In the genomic region with DNA sequence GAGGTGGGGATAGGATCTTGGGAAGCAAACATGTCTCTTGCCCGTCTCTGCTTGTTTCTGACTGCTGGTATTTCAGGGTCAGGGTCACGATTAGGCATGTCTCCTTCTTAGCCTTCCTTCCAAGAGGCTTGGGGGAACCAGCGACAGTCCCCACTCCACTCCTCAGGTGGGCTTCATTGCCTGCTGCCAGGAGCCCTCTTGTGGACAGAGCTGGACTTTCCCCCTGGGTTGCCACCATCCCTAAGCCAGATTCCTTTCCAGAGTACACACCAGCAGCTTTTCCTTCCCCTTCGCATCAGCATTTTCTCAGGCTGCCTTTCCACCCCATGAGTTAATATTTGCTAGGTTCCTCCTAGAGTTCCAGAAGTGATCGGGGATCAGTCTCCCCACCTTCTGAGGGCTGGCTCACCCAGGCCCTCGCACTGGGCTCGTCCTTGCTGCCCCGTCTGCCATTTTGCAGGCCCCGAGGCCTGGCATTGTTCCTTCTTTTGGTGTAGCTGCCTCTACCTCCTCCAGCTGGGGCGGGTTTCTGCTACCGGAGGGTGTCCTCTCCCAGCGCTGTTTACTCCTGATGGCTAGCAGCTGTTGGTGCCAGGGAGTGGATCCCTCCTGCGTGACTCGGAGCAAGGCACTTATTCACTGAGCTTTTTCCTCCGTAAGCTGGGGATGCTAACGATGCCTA, we compare ENCODE assay signal across 8 cellular contexts. TPM values are rescaled to one million over a fixed set of nuclear protein-coding genes. Genes with fewer than 3 reads are reported as not detected.
DNase-seq lines count a peak whose midpoint lies in the region; ATAC-seq lines count a peak whose summit lies in the region.

No MANE protein-coding gene starts in this region.

- H3F3A ChIP-seq in GM23248 (ENCODE audit: insufficient read depth) = no peaks in the 10 kb centered on the region

- H3K4me1 ChIP-seq in GM23248 (ENCODE audit: insufficient read depth) = peaks cover 7% of the 10 kb centered on the region
- H3K4me1 ChIP-seq in esophagus (ENCODE audit: control insufficient read depth in 2 of 2, insufficient read depth in 2 of 2, low read length in 1 of 2) = peaks cover 18 to 37% of the 10 kb centered on the region in 2 donors
- peaks cover 11 to 19% of the 10 kb centered on the region in 2 donors for H3K4me1 ChIP-seq in muscle layer of duodenum (ENCODE audit: control insufficient read depth in 1 of 2, insufficient read depth in 2 of 2, low read length in 2 of 2)

- ATAC-seq in GM18498 (IDR thresholded peaks at IDR 0.05; ENCODE audit: unreplicated experiment) (no peak), HG03039 (IDR thresholded peaks at IDR 0.05; ENCODE audit: unreplicated experiment) (no peak)

- H2AFZ ChIP-seq in GM23248 = peak overlapping the region; percentile 79

- peak overlapping the region; percentile 58 for H3K9ac ChIP-seq in GM23248

- H3K27me3 Mint-ChIP-seq in activated CD4-positive, alpha-beta T cell treated with anti-CD3 and anti-CD28 coated beads, Interleukin-2, amount 10 ng/mL, durations not matched to agents 7 days and 5 days = no peaks in the 10 kb centered on the region

- H3K27ac Mint-ChIP-seq in activated CD4-positive, alpha-beta T cell treated with anti-CD3 and anti-CD28 coated beads, Interleukin-2, amount 10 ng/mL, durations not matched to agents 7 days and 5 days = peak overlapping the region; percentile 50

- no peaks in the 10 kb centered on the region for H3K27me3 ChIP-seq in GM23248 (replicated peaks; ENCODE audit: insufficient read depth)
- H3K27me3 ChIP-seq in esophagus (ENCODE audit: control insufficient read depth in 1 of 2, insufficient read depth in 2 of 2, low read length in 2 of 2) = no peaks in the 10 kb centered on the region
- no peaks in the 10 kb centered on the region for H3K27me3 ChIP-seq in muscle layer of duodenum (ENCODE audit: low read depth, low read length)

- no peak overlapping the region for H3K27ac ChIP-seq in GM23248
- peak overlapping the region; percentile 50 to 68 for H3K27ac ChIP-seq in esophagus (ENCODE audit: low read depth in 2 of 2, low read length in 1 of 2)
- peak overlapping the region; percentile 58 for H3K27ac ChIP-seq in muscle layer of duodenum (ENCODE audit: low read length)

- peak in 11 of 14 donors; percentile 8 to 62 (median 31) for DNase-seq in C1 segment of cervical spinal cord (lab: John Stamatoyannopoulos, UW)
- DNase-seq in GM23248 = peak; percentile 78
- peak; percentile 29 for DNase-seq in NCI-H226
- peak; percentile 38 for DNase-seq in activated CD4-positive, alpha-beta T cell treated with anti-CD3 and anti-CD28 coated beads, Interleukin-2, amount 10 ng/mL, durations not matched to agents 7 days and 5 days

- no peaks in the 10 kb centered on the region for H3K36me3 Mint-ChIP-seq in activated CD4-positive, alpha-beta T cell treated with anti-CD3 and anti-CD28 coated beads, Interleukin-2, amount 10 ng/mL, durations not matched to agents 7 days and 5 days (ENCODE audit: low read depth)

- 6 to 7% methylated on average over 16 of the region's 16 CpGs for WGBS in GM23248 (ENCODE audit: low coverage in 1 of 2, low lambda C conversion rate in 2 of 2, missing lambda C conversion rate in 2 of 2), 2 experiments
- whole genome bisulfite sequencing in esophagus, 2 donors = 31 to 38% methylated on average over 16 of the region's 16 CpGs

- H3K9me3 Mint-ChIP-seq in activated CD4-positive, alpha-beta T cell treated with anti-CD3 and anti-CD28 coated beads, Interleukin-2, amount 10 ng/mL, durations not matched to agents 7 days and 5 days = no peaks in the 10 kb centered on the region

- H3K4me3 ChIP-seq in GM23248 (peak overlapping the region; percentile 60), esophagus (ENCODE audit: low read depth in 1 of 2, low read length in 2 of 2) (no peak overlapping the region), muscle layer of duodenum (ENCODE audit: low read depth in 1 of 2, low read length in 2 of 2) (peak overlapping the region in 1 of 2 donors; percentile 12)

- POLR2A ChIA-PET in activated CD4-positive, alpha-beta T cell treated with anti-CD3 and anti-CD28 coated beads, Interleukin-2, amount 10 ng/mL, durations not matched to agents 7 days and 5 days (lab: Charles Lee) = no interaction called here

- CTCF ChIA-PET in activated CD4-positive, alpha-beta T cell treated with anti-CD3 and anti-CD28 coated beads, Interleukin-2, amount 10 ng/mL, durations not matched to agents 7 days and 5 days (lab: Charles Lee) = interaction anchor here (1.0 to 4.8 kb wide), 3 partner anchors 10 to 196 kb away, joined by 3 to 26 read pairs (median 5); partner anchors contain the start of gene ACTL10

- H3K4me3 Mint-ChIP-seq in activated CD4-positive, alpha-beta T cell treated with anti-CD3 and anti-CD28 coated beads, Interleukin-2, amount 10 ng/mL, durations not matched to agents 7 days and 5 days = no peak overlapping the region

- in situ Hi-C loops in GM23248 (cut with MboI) = loop anchor here (10.0 kb wide), 1 partner anchor 189 kb away; no protein-coding TSS in a partner anchor

- no peaks in the 10 kb centered on the region for H4K20me1 ChIP-seq in GM23248 (ENCODE audit: insufficient read depth)

- no peaks in the 10 kb centered on the region for H3K9me2 ChIP-seq in GM23248 (ENCODE audit: insufficient read depth)

- H3K4me1 Mint-ChIP-seq in activated CD4-positive, alpha-beta T cell treated with anti-CD3 and anti-CD28 coated beads, Interleukin-2, amount 10 ng/mL, durations not matched to agents 7 days and 5 days = peaks cover 18% of the 10 kb centered on the region

- H3K36me3 ChIP-seq in GM23248 (ENCODE audit: low read depth) = no peaks in the 10 kb centered on the region
- H3K36me3 ChIP-seq in esophagus (ENCODE audit: control insufficient read depth in 2 of 2, insufficient read depth in 2 of 2, low read length in 1 of 2) = peaks cover 0 to 4% of the 10 kb centered on the region in 2 donors
- peaks cover 0 to 9% of the 10 kb centered on the region in 2 donors for H3K36me3 ChIP-seq in muscle layer of duodenum (ENCODE audit: control insufficient read depth in 1 of 2, insufficient read depth in 2 of 2, low read length in 2 of 2)

- H3K9me3 ChIP-seq in GM23248 (ENCODE audit: low read depth) (no peaks in the 10 kb centered on the region), esophagus (ENCODE audit: control insufficient read depth in 2 of 2, insufficient read depth in 1 of 2, low read depth in 1 of 2, low read length in 1 of 2) (no peaks in the 10 kb centered on the region), muscle layer of duodenum (ENCODE audit: control insufficient read depth in 1 of 2, low read length in 2 of 2) (no peaks in the 10 kb centered on the region)

- H3K79me2 ChIP-seq in GM23248 (ENCODE audit: insufficient read depth) = no peaks in the 10 kb centered on the region

- H3K4me2 ChIP-seq in GM23248 (ENCODE audit: unreplicated experiment) = peak overlapping the region; percentile 70

RNA-seq across cellular contexts. Expression of gene C20orf144, which starts 8.8 kb away (rescaled TPM):
- total RNA-seq in GM23248 (2014; rRNA removed; shearing (Covaris generic)) = 0.63 TPM in 1 of 2 replicates, not detected in the other
- polyA plus RNA-seq in GM23248 (2016; fragmentation: Nextera tagmentation; extraction: Ambion mirVana) (0.25 and 0.41 TPM in 2 replicates), esophagus (under 1 TPM; 0.02 to 0.04 TPM)
- total RNA-seq in activated CD4-positive, alpha-beta T cell treated with anti-CD3 and anti-CD28 coated beads, Interleukin-2, amount 10 ng/mL, durations not matched to agents 7 days and 5 days = under 1 TPM; 0.15 to 0.25 TPM

RNA-seq across cellular contexts. Expression of gene ACTL10, which starts 13.4 kb away (rescaled TPM):
- total RNA-seq in GM23248 (2014; rRNA removed; shearing (Covaris generic)) = 3.2 and 3.4 TPM in 2 replicates
- polyA plus RNA-seq in GM23248 (2016; fragmentation: Nextera tagmentation; extraction: Ambion mirVana) (1.5 and 1.7 TPM in 2 replicates), esophagus (1 to 10 TPM; 1.4 to 2.8 TPM)
- 1 to 10 TPM; 2.4 to 4.1 TPM for total RNA-seq in activated CD4-positive, alpha-beta T cell treated with anti-CD3 and anti-CD28 coated beads, Interleukin-2, amount 10 ng/mL, durations not matched to agents 7 days and 5 days

RNA-seq across cellular contexts. Expression of gene NECAB3, which starts 20.9 kb away (rescaled TPM):
- total RNA-seq in GM23248 (2014; rRNA removed; shearing (Covaris generic)) = 27.1 and 27.3 TPM in 2 replicates
- polyA plus RNA-seq in GM23248 (2016; fragmentation: Nextera tagmentation; extraction: Ambion mirVana) (11.0 and 13.4 TPM in 2 replicates), esophagus (10 to 100 TPM; 13.5 to 18.4 TPM)
- total RNA-seq in activated CD4-positive, alpha-beta T cell treated with anti-CD3 and anti-CD28 coated beads, Interleukin-2, amount 10 ng/mL, durations not matched to agents 7 days and 5 days = 10 to 100 TPM; 48.2 to 54.3 TPM

RNA-seq across cellular contexts. Expression of gene E2F1, which starts 32.8 kb away (rescaled TPM):
- 9.0 and 12.9 TPM in 2 replicates for total RNA-seq in GM23248 (2014; rRNA removed; shearing (Covaris generic))
- polyA plus RNA-seq in GM23248 (2016; fragmentation: Nextera tagmentation; extraction: Ambion mirVana) (4.3 and 4.9 TPM in 2 replicates), esophagus (1 to 10 TPM; 6.4 to 6.7 TPM)
- 10 to 100 TPM; 64.9 to 69.8 TPM for total RNA-seq in activated CD4-positive, alpha-beta T cell treated with anti-CD3 and anti-CD28 coated beads, Interleukin-2, amount 10 ng/mL, durations not matched to agents 7 days and 5 days
